Comparison of ENCODE assay signal across 18 cellular contexts in the genomic region with DNA sequence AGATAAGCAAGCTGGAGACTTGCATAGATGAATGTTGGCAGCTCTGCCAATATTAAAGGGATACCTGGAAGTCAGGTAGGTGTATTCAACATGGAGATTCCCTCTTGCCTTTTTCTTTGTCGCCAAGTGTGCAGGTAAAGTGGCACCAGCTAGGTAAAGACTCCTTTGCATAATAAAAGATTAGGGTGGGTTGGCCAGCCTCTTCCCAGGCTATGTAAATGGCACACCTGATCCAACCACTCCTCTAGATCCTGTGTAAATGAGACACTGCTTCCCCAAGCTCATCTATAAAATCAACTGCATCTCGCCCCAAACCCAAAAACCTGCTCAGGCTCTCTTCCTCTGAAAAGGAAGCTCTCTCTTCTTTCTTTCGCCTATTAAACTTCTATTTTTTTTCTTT.
DNase-seq lines count a peak whose midpoint lies in the region; ATAC-seq, FAIRE-seq and TF ChIP-seq lines count a peak whose summit lies in the region.
"Had no signal": no experiment of that assay in that cellular context is flagged by ENCODE, and none has a peak within 500 bp of the region (broad histone marks: within the 10 kb centered on the region; RNA-seq: fewer than 3 reads in every experiment).

No MANE protein-coding gene starts in this region.

- H4K91ac ChIP-seq in H9 (ENCODE audit: insufficient read length, low read depth, low read length) (no peak overlapping the region), H1 (replicated peaks; ENCODE audit: insufficient read length, low read length) (no peak overlapping the region)

- H2AFZ ChIP-seq in H9 (ENCODE audit: low read length), result no peak overlapping the region
- H2AFZ ChIP-seq in H1 (ENCODE audit: low read length), result no peak overlapping the region
- H2AFZ ChIP-seq: GM23248 had no signal

- H3K4me1 ChIP-seq in H9 (ENCODE audit: insufficient read depth, low read length) (peaks cover 5% of the 10 kb centered on the region; the same call in 1 of the 2 replicates), H1 (replicated peaks in 1 of 4; ENCODE audit: control insufficient read depth in 3 of 4, insufficient read depth in 4 of 4, low read length in 3 of 4) (peaks cover 0 to 4% (median 0%) of the 10 kb centered on the region in 4 experiments; a peak in 2 of 7 replicates)
- no peaks in the 10 kb centered on the region for H3K4me1 ChIP-seq in CD8-positive, alpha-beta T cell (ENCODE audit: insufficient read depth, low read length)
- H3K4me1 ChIP-seq: Caco-2 had no signal

- POLR2A ChIA-PET in H1 (lab: Charles Lee; ENCODE audit: partially characterized antibody), result interaction anchor here (1.1 kb wide), 1 partner anchor 19 kb away, joined by 5 read pairs; no protein-coding TSS in a partner anchor
- POLR2A ChIA-PET in CD8-positive, alpha-beta T cell (lab: Charles Lee), result no interaction called here

- no peak overlapping the region for H3K4me2 ChIP-seq in H9 (ENCODE audit: insufficient read depth, insufficient read length, low read length)
- peak overlapping the region in 1 of 2 experiments; percentile 45; a peak in 2 of 4 replicates for H3K4me2 ChIP-seq in H1 (ENCODE audit: insufficient read depth in 1 of 2, low read depth in 2 of 2, low read length in 2 of 2)

- CTCF ChIA-PET in H1 (lab: Charles Lee; ENCODE audit: partially characterized antibody), result interaction anchor here (0.7 to 1.1 kb wide), 3 partner anchors 10 to 61 kb away, joined by 3 to 4 read pairs (median 4); no protein-coding TSS in a partner anchor
- CTCF ChIA-PET in CD8-positive, alpha-beta T cell (lab: Charles Lee), result no interaction called here

- DNase-seq in H9 (peak; percentile 46), NCI-H526 (lab: John Stamatoyannopoulos, UW) (peak; percentile 12 to 26), H1 (ENCODE audit: low read depth in 1 of 2, low spot score in 2 of 2) (no peak), iPS DF 4.7 (ENCODE audit: extremely low read depth, low spot score) (peak; percentile 22), NCI-H510A treated with DMSO at 0.1 percent for 48 hours (lab: John Stamatoyannopoulos, UW) (no peak), substantia nigra (lab: John Stamatoyannopoulos, UW) (no peak), type B pancreatic cell (ENCODE audit: extremely low spot score, unreplicated experiment) (no peak)
- no peak for DNase-seq in CD8-positive, alpha-beta T cell
- DNase-seq: C1 segment of cervical spinal cord; Caco-2; CD4-positive, alpha-beta memory T cell; DMS153; DND-41; GM23248; HCEC 1CT had no signal

- H3K79me2 ChIP-seq in H9 (ENCODE audit: insufficient read depth, low read length) (no peaks in the 10 kb centered on the region), H1 (ENCODE audit: control insufficient read depth in 1 of 2, insufficient read depth in 2 of 2, low read length in 2 of 2) (no peaks in the 10 kb centered on the region)

- H2BK20ac ChIP-seq in H9 (ENCODE audit: low read depth, low read length, poor library complexity, severe bottlenecking) (no peak overlapping the region), H1 (ENCODE audit: low read length) (no peak overlapping the region)

- no peak for TF ChIP-seq EP300 in H1 (IDR thresholded peaks at IDR 0.05; ENCODE audit: borderline replicate concordance in 1 of 2, low read depth in 2 of 2, low read length in 2 of 2)

- H3K23me2 ChIP-seq in H9 (ENCODE audit: insufficient read length, low read depth, low read length, poor library complexity, severe bottlenecking) (no peaks in the 10 kb centered on the region), H1 (ENCODE audit: low read depth, low read length) (no peaks in the 10 kb centered on the region)

- H3K27ac ChIP-seq in H9 (ENCODE audit: insufficient read length, low read depth, low read length), result no peak overlapping the region
- no peak overlapping the region for H3K27ac ChIP-seq in H1 (ENCODE audit: low read depth, low read length)
- H3K27ac ChIP-seq in substantia nigra (ENCODE audit: low read depth, low read length, poor library complexity, severe bottlenecking), result no peak overlapping the region
- no peak overlapping the region for H3K27ac ChIP-seq in CD8-positive, alpha-beta T cell (ENCODE audit: low read depth, low read length)
- H3K27ac ChIP-seq: GM23248 had no signal

- H3K27me3 Mint-ChIP-seq in H9 (ENCODE audit: low read depth), result no peaks in the 10 kb centered on the region; the same call in 1 of the 2 replicates
- no peaks in the 10 kb centered on the region for H3K27me3 Mint-ChIP-seq in type B pancreatic cell
- no peaks in the 10 kb centered on the region for H3K27me3 Mint-ChIP-seq in CD8-positive, alpha-beta T cell (ENCODE audit: low read depth)
- H3K27me3 Mint-ChIP-seq: CD4-positive, alpha-beta memory T cell had no signal

- H3K56ac ChIP-seq in H9 (ENCODE audit: insufficient read length, low read depth, low read length) (no peak overlapping the region), H1 (replicated peaks; ENCODE audit: insufficient read length, low read depth, low read length) (no peak overlapping the region)

- no peak overlapping the region for H2BK12ac ChIP-seq in H9 (ENCODE audit: insufficient read length, low read depth, low read length)
- no peak overlapping the region for H2BK12ac ChIP-seq in H1 (ENCODE audit: low read depth, low read length)

- H3K4me3 ChIP-seq in H1 (ENCODE audit: extremely low read depth in 1 of 4, insufficient read depth in 2 of 4, low read depth in 3 of 4, low read length in 4 of 4), result no peak overlapping the region
- no peak overlapping the region for H3K4me3 ChIP-seq in CD8-positive, alpha-beta T cell (ENCODE audit: low read depth, low read length)
- H3K4me3 ChIP-seq: GM23248 had no signal

- H3K9ac ChIP-seq in H9 (ENCODE audit: extremely low read depth, insufficient read length, low read length) (no peak overlapping the region), H1 (replicated peaks in 1 of 4; ENCODE audit: extremely low read depth in 1 of 4, low read depth in 3 of 4, low read length in 3 of 4) (no peak overlapping the region)
- H3K9ac ChIP-seq: GM23248 had no signal

- H3K14ac ChIP-seq in H9 (ENCODE audit: insufficient read depth, low read length) (no peak overlapping the region), H1 (ENCODE audit: insufficient read length) (no peak overlapping the region)

- no peak overlapping the region for H2BK120ac ChIP-seq in H9 (ENCODE audit: low read depth, low read length, poor library complexity, severe bottlenecking)
- no peak overlapping the region for H2BK120ac ChIP-seq in H1 (replicated peaks; ENCODE audit: low read depth, low read length)

- H3K36me3 Mint-ChIP-seq in H9 (ENCODE audit: insufficient read depth in 1 of 3, low read depth in 3 of 3) (peaks cover 0 to 8% (median 0%) of the 10 kb centered on the region in 3 experiments; a peak in 2 of 7 replicates), type B pancreatic cell (no peaks in the 10 kb centered on the region)
- no peaks in the 10 kb centered on the region for H3K36me3 Mint-ChIP-seq in CD8-positive, alpha-beta T cell
- H3K36me3 Mint-ChIP-seq: CD4-positive, alpha-beta memory T cell had no signal

- H3K4me1 Mint-ChIP-seq in H9 (peaks cover 13 to 15% of the 10 kb centered on the region in 2 experiments), type B pancreatic cell (ENCODE audit: unreplicated experiment) (no peaks in the 10 kb centered on the region)
- no peaks in the 10 kb centered on the region for H3K4me1 Mint-ChIP-seq in CD8-positive, alpha-beta T cell (ENCODE audit: low read depth)
- H3K4me1 Mint-ChIP-seq: CD4-positive, alpha-beta memory T cell had no signal

- WGBS in H9 (ENCODE audit: extremely low coverage, insufficient read length, low lambda C conversion rate), result 100% methylated on average over 1 of the region's 3 CpGs
- 80% methylated on average over 3 of the region's 3 CpGs; no CpG with 5 or more reads in 1 of the 2 experiments for WGBS in H1 (ENCODE audit: extremely low coverage in 1 of 2, insufficient coverage in 1 of 2, insufficient read length in 1 of 2, insufficient replicate concordance in 2 of 2, low coverage in 1 of 2, low lambda C conversion rate in 2 of 2, missing lambda C conversion rate in 1 of 2), 2 experiments

- H3K27ac Mint-ChIP-seq in H9 (peak overlapping the region in 2 of 3 experiments; percentile 13 to 71; a peak in 1 of 7 replicates), type B pancreatic cell (no peak overlapping the region)
- H3K27ac Mint-ChIP-seq in CD8-positive, alpha-beta T cell, result no peak overlapping the region
- H3K27ac Mint-ChIP-seq: CD4-positive, alpha-beta memory T cell had no signal

- ATAC-seq in CD8-positive, alpha-beta T cell, result no peak

- H2AK5ac ChIP-seq in H9 (ENCODE audit: insufficient read length, low read length) (no peak overlapping the region), H1 (ENCODE audit: low read depth, low read length) (no peak overlapping the region)

- H4K8ac ChIP-seq in H9 (replicated peaks; ENCODE audit: insufficient read length, low read depth, low read length) (no peak overlapping the region), H1 (ENCODE audit: extremely low read depth, insufficient read depth, low read length) (no peak overlapping the region)

- no peak overlapping the region for H4K5ac ChIP-seq in H9 (ENCODE audit: insufficient read length, low read depth, low read length)
- H4K5ac ChIP-seq in H1 (ENCODE audit: insufficient read length, low read depth, low read length), result no peak overlapping the region

- no peak overlapping the region for H3K18ac ChIP-seq in H9 (ENCODE audit: insufficient read length, low read depth, low read length)
- no peak overlapping the region for H3K18ac ChIP-seq in H1 (ENCODE audit: extremely low read depth, low read length)

- H3K27me3 ChIP-seq in H9 (ENCODE audit: insufficient read depth, low read length) (no peaks in the 10 kb centered on the region), H1 (replicated peaks in 1 of 4; ENCODE audit: control insufficient read depth in 3 of 4, extremely low read depth in 1 of 4, insufficient read depth in 3 of 4, low read length in 3 of 4) (no peaks in the 10 kb centered on the region; a peak in 1 of 7 replicates)
- no peaks in the 10 kb centered on the region for H3K27me3 ChIP-seq in CD8-positive, alpha-beta T cell (ENCODE audit: insufficient read depth, low read length)

- H2BK15ac ChIP-seq in H9 (ENCODE audit: low read depth, low read length), result no peak overlapping the region
- no peak overlapping the region for H2BK15ac ChIP-seq in H1 (ENCODE audit: low read length)

- no peaks in the 10 kb centered on the region for H3K36me3 ChIP-seq in H1 (ENCODE audit: control insufficient read depth in 2 of 4, insufficient read depth in 4 of 4, low read length in 3 of 4)
- no peaks in the 10 kb centered on the region for H3K36me3 ChIP-seq in CD8-positive, alpha-beta T cell (ENCODE audit: insufficient read depth, low read length)

- H3K23ac ChIP-seq in H9 (ENCODE audit: insufficient read length, low read depth, low read length) (no peak overlapping the region), H1 (ENCODE audit: insufficient read length) (no peak overlapping the region)

- H4K20me1 ChIP-seq in H9 (ENCODE audit: control insufficient read depth, insufficient read depth, insufficient read length) (no peaks in the 10 kb centered on the region), H1 (replicated peaks in 1 of 2; ENCODE audit: control insufficient read depth in 1 of 2, insufficient read depth in 2 of 2, low read length in 2 of 2) (no peaks in the 10 kb centered on the region)

- H3T11ph ChIP-seq in H9 (ENCODE audit: low read length), result no peak overlapping the region

- TF ChIP-seq POLR2A in H1 (IDR thresholded peaks at IDR 0.05; ENCODE audit: control extremely low read depth in 1 of 2, low read depth in 2 of 2, low read length in 2 of 2), result no peak

- TF ChIP-seq RAD21 in H1 (IDR thresholded peaks at IDR 0.05 in 1 of 2, conservative IDR thresholded peaks at IDR 0.05 in 1 of 2; ENCODE audit: low read depth in 2 of 2, low read length in 2 of 2), result no peak

- H3K4me3 Mint-ChIP-seq in H9 (no peak overlapping the region), type B pancreatic cell (no peak overlapping the region)
- H3K4me3 Mint-ChIP-seq in CD8-positive, alpha-beta T cell, result no peak overlapping the region
- H3K4me3 Mint-ChIP-seq: CD4-positive, alpha-beta memory T cell had no signal

- H3K9me3 Mint-ChIP-seq in H9 (peaks cover 10 to 19% of the 10 kb centered on the region in 2 experiments), type B pancreatic cell (peaks cover 13% of the 10 kb centered on the region)
- H3K9me3 Mint-ChIP-seq in CD8-positive, alpha-beta T cell, result peaks cover 16% of the 10 kb centered on the region

- H3K4ac ChIP-seq in H9 (ENCODE audit: low read depth, low read length) (no peak overlapping the region), H1 (replicated peaks; ENCODE audit: insufficient read length, low read depth, low read length) (no peak overlapping the region)

- H2BK5ac ChIP-seq in H9 (ENCODE audit: insufficient read length, low read length), result no peak overlapping the region
- no peak overlapping the region for H2BK5ac ChIP-seq in H1 (ENCODE audit: low read depth, low read length)

- FAIRE-seq in H1 (lab: Jason Lieb, UNC), result peak; percentile 36
- FAIRE-seq: G401.6, GM12892, H54 had no signal

- H3K9me3 ChIP-seq in H9 (ENCODE audit: control insufficient read depth, low read depth, low read length) (no peaks in the 10 kb centered on the region), H1 (ENCODE audit: insufficient read depth in 2 of 2, low read depth in 1 of 2, low read length in 1 of 2) (no peaks in the 10 kb centered on the region)
- H3K9me3 ChIP-seq in CD8-positive, alpha-beta T cell (ENCODE audit: low read length), result no peaks in the 10 kb centered on the region
- H3K9me3 ChIP-seq: Caco-2 had no signal

- H3K79me1 ChIP-seq in H9 (ENCODE audit: insufficient read depth, low read depth, low read length, poor library complexity, severe bottlenecking), result no peaks in the 10 kb centered on the region
- H3K79me1 ChIP-seq in H1 (ENCODE audit: low read depth, low read length), result no peaks in the 10 kb centered on the region

- intact Hi-C loops in CD8-positive, alpha-beta T cell (cut with DNase I, micrococcal nuclease), result no loop called here

- TF ChIP-seq CTCF in H9 (conservative IDR thresholded peaks at IDR 0.05), result no peak
- TF ChIP-seq CTCF in H1 (IDR thresholded peaks at IDR 0.05; ENCODE audit: control extremely low read depth in 1 of 3, insufficient read depth in 1 of 3, low read depth in 1 of 3, low read length in 3 of 3), result no peak
- no peak for TF ChIP-seq CTCF in type B pancreatic cell (conservative IDR thresholded peaks at IDR 0.05)
- no peak for TF ChIP-seq CTCF in CD8-positive, alpha-beta T cell (IDR thresholded peaks at IDR 0.05)

Comparison
In these comparisons a context has a peak if more than half of its experiments do, and no peak if none do; other contexts are left out.
1. DNase-seq: peak in H9 (single experiment), NCI-H526 (2 of 2) and iPS DF 4.7 (single experiment); none in H1 (0 of 2), NCI-H510A treated with DMSO at 0.1 percent for 48 hours (single experiment), substantia nigra (0 of 49), type B pancreatic cell (single experiment) and CD8-positive, alpha-beta T cell (0 of 7).
2. H3K27ac Mint-ChIP-seq: peak in H9 (2 of 3); none in type B pancreatic cell (single experiment) and CD8-positive, alpha-beta T cell (single experiment).